ENCODE assay signal across 2 cellular contexts in the genomic region with DNA sequence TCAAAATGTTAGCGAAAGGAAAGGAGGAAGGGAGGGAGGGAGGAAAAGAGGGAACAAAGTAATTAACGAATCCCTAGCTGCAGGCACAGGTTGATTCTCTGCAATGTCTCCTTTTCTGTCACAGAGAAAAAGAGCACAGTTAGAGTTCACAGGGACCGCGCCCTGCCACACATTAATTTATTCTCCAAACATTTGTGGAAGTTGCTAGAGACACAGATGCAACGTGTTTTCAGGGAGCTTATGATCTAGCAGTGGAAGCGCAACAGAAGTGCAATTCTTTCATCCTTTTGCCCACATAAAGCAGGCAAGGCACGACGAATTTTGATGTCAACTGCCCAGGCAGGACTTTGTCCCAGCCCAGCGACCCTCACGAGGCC.
TF ChIP-seq lines count a peak whose summit lies in the region.

No MANE protein-coding gene starts in this region.

TF ChIP-seq in SK-N-SH, 30 proteins besides CTCF, POLR2A, EP300 and RAD21 (continued from another document):
- TF ChIP-seq MAX (IDR thresholded peaks at IDR 0.05; ENCODE audit: low read depth) = no peak
- no peak for TF ChIP-seq NFIC (IDR thresholded peaks at IDR 0.05; ENCODE audit: borderline replicate concordance)
- TF ChIP-seq TEAD4 (IDR thresholded peaks at IDR 0.05; ENCODE audit: borderline replicate concordance, insufficient read depth) = no peak
- TF ChIP-seq JUND (IDR thresholded peaks at IDR 0.05) = no peak
- no peak for TF ChIP-seq TAF1 (IDR thresholded peaks at IDR 0.05; ENCODE audit: borderline replicate concordance, low read depth, low read length)
- TF ChIP-seq CHD2 (IDR thresholded peaks at IDR 0.05; ENCODE audit: low read length, partially characterized antibody) = no peak
- TF ChIP-seq, protein P1, sequence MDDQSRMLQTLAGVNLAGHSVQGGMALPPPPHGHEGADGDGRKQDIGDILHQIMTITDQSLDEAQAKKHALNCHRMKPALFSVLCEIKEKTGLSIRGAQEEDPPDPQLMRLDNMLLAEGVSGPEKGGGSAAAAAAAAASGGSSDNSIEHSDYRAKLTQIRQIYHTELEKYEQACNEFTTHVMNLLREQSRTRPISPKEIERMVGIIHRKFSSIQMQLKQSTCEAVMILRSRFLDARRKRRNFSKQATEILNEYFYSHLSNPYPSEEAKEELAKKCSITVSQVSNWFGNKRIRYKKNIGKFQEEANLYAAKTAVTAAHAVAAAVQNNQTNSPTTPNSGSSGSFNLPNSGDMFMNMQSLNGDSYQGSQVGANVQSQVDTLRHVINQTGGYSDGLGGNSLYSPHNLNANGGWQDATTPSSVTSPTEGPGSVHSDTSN (IDR thresholded peaks at IDR 0.05) = no peak
- TF ChIP-seq, protein P2, sequence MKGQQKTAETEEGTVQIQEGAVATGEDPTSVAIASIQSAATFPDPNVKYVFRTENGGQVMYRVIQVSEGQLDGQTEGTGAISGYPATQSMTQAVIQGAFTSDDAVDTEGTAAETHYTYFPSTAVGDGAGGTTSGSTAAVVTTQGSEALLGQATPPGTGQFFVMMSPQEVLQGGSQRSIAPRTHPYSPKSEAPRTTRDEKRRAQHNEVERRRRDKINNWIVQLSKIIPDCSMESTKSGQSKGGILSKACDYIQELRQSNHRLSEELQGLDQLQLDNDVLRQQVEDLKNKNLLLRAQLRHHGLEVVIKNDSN (IDR thresholded peaks at IDR 0.05; ENCODE audit: borderline replicate concordance, low read depth) = no peak

TF ChIP-seq in SK-N-SH treated with all-trans-retinoic acid at 6 μM for 48 hours, 23 proteins besides CTCF, POLR2A, EP300 and RAD21 (continued from another document):
- TF ChIP-seq TSHZ2 (CRISPR knock-in tag; IDR thresholded peaks at IDR 0.05) (no peak), ZNF70 (CRISPR knock-in tag; IDR thresholded peaks at IDR 0.05) (no peak), TOX (CRISPR knock-in tag; IDR thresholded peaks at IDR 0.05; ENCODE audit: borderline replicate concordance) (no peak), CREB5 (CRISPR knock-in tag; IDR thresholded peaks at IDR 0.05; ENCODE audit: low read depth) (no peak), ZFP3 (CRISPR knock-in tag; IDR thresholded peaks at IDR 0.05) (no peak), RARB (CRISPR knock-in tag; IDR thresholded peaks at IDR 0.05) (no peak), ESRRG (CRISPR knock-in tag; IDR thresholded peaks at IDR 0.05) (no peak), ZNF8 (CRISPR knock-in tag; IDR thresholded peaks at IDR 0.05) (no peak), ZFP30 (CRISPR knock-in tag; IDR thresholded peaks at IDR 0.05) (no peak), GLIS3 (CRISPR knock-in tag; IDR thresholded peaks at IDR 0.05) (no peak), ZNF565 (CRISPR knock-in tag; conservative IDR thresholded peaks at IDR 0.05; ENCODE audit: low read depth) (no peak), CSDC2 (CRISPR knock-in tag; IDR thresholded peaks at IDR 0.05) (no peak), PPARA (CRISPR knock-in tag; IDR thresholded peaks at IDR 0.05; ENCODE audit: borderline replicate concordance) (no peak), BACH2 (CRISPR knock-in tag; IDR thresholded peaks at IDR 0.05; ENCODE audit: borderline replicate concordance) (no peak)
- TF ChIP-seq, protein P3, sequence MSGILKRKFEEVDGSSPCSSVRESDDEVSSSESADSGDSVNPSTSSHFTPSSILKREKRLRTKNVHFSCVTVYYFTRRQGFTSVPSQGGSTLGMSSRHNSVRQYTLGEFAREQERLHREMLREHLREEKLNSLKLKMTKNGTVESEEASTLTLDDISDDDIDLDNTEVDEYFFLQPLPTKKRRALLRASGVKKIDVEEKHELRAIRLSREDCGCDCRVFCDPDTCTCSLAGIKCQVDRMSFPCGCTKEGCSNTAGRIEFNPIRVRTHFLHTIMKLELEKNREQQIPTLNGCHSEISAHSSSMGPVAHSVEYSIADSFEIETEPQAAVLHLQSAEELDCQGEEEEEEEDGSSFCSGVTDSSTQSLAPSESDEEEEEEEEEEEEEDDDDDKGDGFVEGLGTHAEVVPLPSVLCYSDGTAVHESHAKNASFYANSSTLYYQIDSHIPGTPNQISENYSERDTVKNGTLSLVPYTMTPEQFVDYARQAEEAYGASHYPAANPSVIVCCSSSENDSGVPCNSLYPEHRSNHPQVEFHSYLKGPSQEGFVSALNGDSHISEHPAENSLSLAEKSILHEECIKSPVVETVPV (CRISPR knock-in tag; IDR thresholded peaks at IDR 0.05) = no peak
- TF ChIP-seq, protein P4, sequence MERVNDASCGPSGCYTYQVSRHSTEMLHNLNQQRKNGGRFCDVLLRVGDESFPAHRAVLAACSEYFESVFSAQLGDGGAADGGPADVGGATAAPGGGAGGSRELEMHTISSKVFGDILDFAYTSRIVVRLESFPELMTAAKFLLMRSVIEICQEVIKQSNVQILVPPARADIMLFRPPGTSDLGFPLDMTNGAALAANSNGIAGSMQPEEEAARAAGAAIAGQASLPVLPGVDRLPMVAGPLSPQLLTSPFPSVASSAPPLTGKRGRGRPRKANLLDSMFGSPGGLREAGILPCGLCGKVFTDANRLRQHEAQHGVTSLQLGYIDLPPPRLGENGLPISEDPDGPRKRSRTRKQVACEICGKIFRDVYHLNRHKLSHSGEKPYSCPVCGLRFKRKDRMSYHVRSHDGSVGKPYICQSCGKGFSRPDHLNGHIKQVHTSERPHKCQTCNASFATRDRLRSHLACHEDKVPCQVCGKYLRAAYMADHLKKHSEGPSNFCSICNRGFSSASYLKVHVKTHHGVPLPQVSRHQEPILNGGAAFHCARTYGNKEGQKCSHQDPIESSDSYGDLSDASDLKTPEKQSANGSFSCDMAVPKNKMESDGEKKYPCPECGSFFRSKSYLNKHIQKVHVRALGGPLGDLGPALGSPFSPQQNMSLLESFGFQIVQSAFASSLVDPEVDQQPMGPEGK (CRISPR knock-in tag; IDR thresholded peaks at IDR 0.05; ENCODE audit: borderline replicate concordance) = no peak
- TF ChIP-seq, protein P5, sequence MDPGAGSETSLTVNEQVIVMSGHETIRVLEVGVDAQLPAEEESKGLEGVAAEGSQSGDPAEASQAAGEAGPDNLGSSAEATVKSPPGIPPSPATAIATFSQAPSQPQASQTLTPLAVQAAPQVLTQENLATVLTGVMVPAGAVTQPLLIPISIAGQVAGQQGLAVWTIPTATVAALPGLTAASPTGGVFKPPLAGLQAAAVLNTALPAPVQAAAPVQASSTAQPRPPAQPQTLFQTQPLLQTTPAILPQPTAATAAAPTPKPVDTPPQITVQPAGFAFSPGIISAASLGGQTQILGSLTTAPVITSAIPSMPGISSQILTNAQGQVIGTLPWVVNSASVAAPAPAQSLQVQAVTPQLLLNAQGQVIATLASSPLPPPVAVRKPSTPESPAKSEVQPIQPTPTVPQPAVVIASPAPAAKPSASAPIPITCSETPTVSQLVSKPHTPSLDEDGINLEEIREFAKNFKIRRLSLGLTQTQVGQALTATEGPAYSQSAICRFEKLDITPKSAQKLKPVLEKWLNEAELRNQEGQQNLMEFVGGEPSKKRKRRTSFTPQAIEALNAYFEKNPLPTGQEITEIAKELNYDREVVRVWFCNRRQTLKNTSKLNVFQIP (CRISPR knock-in tag; IDR thresholded peaks at IDR 0.05; ENCODE audit: borderline replicate concordance, low read depth) = no peak
TF ChIP-seq in SK-N-SH treated with all-trans-retinoic acid at 6 μM for 48 hours: peak in this region for 0.
